ENCODE assay signal across 27 cellular contexts in the genomic region with DNA sequence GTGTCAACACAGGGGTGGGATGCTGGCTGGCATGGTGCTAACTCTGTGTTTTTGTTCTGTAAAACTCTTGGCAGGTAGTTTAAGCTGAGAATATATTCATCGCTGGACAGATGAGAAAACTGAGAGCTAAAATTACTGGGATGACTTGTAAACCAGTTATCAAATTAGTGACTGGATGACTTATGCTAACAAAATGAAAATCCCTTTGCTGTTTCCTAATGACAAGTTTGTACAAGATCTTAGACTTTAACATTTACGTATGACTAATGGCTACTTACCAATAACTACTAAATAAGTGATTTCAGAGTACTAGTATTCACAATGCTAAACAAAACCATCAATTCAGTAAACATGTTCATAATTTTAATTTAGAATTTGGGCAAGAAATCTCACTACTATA.
"Had no signal": no experiment of that assay in that cellular context is flagged by ENCODE, and none has a peak within 500 bp of the region (broad histone marks: within the 10 kb centered on the region; RNA-seq: fewer than 3 reads in every experiment).

No MANE protein-coding gene starts in this region.

- H3K4me3 ChIP-seq: MG63, Peyer's patch, SJCRH30, SK-N-MC had no signal

- DNase-seq: activated CD4-positive, alpha-beta T cell treated with anti-CD3 and anti-CD28 coated beads, Interleukin-2, amount 10 ng/mL, durations not matched to agents 24 days and 14 days; activated CD4-positive, alpha-beta T cell treated with anti-CD3 and anti-CD28 coated beads, Interleukin-2, amount 50 U/mL, for 4 hours; activated CD8-positive, alpha-beta memory T cell treated with anti-CD3 and anti-CD28 coated beads, Interleukin-2, amount 50 U/mL, for 48 hours; activated effector memory CD4-positive, alpha-beta T cell treated with Interleukin-2 at 50 U/mL for 16 hours; activated naive CD4-positive, alpha-beta T cell treated with anti-CD3 and anti-CD28 coated beads, Interleukin-2, amount 10 ng/mL, durations not matched to agents 7 days and 5 days; activated naive CD8-positive, alpha-beta T cell treated with anti-CD3 and anti-CD28 coated beads, Interleukin-2, amount 50 U/mL, for 24 hours; activated T-cell treated with anti-CD3 and anti-CD28 coated beads, Interleukin-2, amount 50 U/mL, for 48 hours; aorta; Karpas-422; KBM-7; MG63; NCI-H1048; NCI-H1105 treated with DMSO at 0.1 percent for 48 hours; NCI-H1436; NCI-H1694; NCI-H1930; NCI-H2081 treated with DMSO at 0.1 percent for 48 hours; NCI-H226; NCI-H446 treated with DMSO at 0.1 percent for 48 hours; NCI-H524; NCI-H69; Peyer's patch; Right ventricle myocardium superior; RPMI8226; SJCRH30 had no signal

- H3K27ac ChIP-seq: Peyer's patch, SJCRH30, SK-N-MC had no signal

- FAIRE-seq: TTC549 had no signal
